ENCODE assay signal across 1 cellular context in the genomic region with DNA sequence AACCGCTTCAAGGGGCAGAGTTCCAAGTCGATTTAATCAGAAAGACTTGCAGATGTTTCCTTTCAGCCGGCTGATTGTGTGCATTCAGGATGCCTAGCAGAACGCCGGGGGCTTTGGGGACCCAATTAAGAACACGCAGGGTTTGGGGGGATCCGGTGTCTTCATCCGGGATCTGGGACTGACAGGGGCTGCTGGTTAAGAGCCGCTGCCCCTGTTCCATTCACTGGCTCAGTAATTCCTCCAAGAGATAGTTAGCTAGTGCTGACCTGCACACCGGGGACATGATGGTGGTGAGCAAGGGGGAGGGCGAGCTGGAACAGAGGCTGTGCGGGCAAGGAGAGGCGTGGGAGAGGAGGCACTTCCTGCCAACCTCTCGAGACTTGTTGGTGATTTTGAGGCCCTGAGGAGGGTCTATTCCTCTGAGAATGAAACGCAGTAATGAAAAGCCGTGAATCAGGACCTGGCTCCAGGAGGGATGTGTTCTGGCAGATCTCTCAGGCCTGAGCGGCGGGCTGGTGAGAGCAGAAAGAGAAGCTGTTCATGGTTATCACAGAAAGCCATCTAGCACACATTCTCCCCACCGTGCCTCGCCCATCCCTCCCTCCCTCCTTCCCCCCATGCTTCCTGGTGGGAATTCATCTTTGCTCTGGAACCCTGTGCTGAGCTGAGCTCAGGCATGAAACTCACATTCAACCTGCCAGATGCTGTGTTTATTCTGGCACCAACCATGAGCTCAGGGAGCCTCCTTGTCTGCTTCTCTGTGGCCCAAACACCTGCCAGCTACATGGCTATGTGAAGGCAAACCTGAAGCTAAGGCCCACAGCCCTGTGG.
TF ChIP-seq lines count a peak whose summit lies in the region.

No MANE protein-coding gene starts in this region.

TF ChIP-seq in HepG2, 621 proteins besides CTCF, POLR2A, EP300 and RAD21 (continued from another document):
- TF ChIP-seq, protein P1, sequence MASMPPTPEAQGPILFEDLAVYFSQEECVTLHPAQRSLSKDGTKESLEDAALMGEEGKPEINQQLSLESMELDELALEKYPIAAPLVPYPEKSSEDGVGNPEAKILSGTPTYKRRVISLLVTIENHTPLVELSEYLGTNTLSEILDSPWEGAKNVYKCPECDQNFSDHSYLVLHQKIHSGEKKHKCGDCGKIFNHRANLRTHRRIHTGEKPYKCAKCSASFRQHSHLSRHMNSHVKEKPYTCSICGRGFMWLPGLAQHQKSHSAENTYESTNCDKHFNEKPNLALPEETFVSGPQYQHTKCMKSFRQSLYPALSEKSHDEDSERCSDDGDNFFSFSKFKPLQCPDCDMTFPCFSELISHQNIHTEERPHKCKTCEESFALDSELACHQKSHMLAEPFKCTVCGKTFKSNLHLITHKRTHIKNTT (CRISPR knock-in tag; IDR thresholded peaks at IDR 0.05): no peak
- TF ChIP-seq, protein P2, sequence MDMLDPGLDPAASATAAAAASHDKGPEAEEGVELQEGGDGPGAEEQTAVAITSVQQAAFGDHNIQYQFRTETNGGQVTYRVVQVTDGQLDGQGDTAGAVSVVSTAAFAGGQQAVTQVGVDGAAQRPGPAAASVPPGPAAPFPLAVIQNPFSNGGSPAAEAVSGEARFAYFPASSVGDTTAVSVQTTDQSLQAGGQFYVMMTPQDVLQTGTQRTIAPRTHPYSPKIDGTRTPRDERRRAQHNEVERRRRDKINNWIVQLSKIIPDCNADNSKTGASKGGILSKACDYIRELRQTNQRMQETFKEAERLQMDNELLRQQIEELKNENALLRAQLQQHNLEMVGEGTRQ (IDR thresholded peaks at IDR 0.05; ENCODE audit: low read depth, low read length): no peak
- TF ChIP-seq, protein P2 (CRISPR knock-in tag; IDR thresholded peaks at IDR 0.05; ENCODE audit: borderline replicate concordance): no peak
- TF ChIP-seq MBNL3 (CRISPR knock-in tag; conservative IDR thresholded peaks at IDR 0.05) (no peak), SOX5 (CRISPR knock-in tag; IDR thresholded peaks at IDR 0.05; ENCODE audit: borderline replicate concordance) (no peak), NCOA2 (CRISPR knock-in tag; IDR thresholded peaks at IDR 0.05) (no peak), ZNF773 (CRISPR knock-in tag; IDR thresholded peaks at IDR 0.05; ENCODE audit: borderline replicate concordance) (no peak), ZNF709 (CRISPR knock-in tag; IDR thresholded peaks at IDR 0.05) (no peak), TBL1XR1 (IDR thresholded peaks at IDR 0.05; ENCODE audit: borderline replicate concordance, low read length, partially characterized antibody) (no peak), ZNF616 (CRISPR knock-in tag; IDR thresholded peaks at IDR 0.05; ENCODE audit: low read depth) (no peak), ZNF225 (CRISPR knock-in tag; IDR thresholded peaks at IDR 0.05) (no peak), KLF9 (CRISPR knock-in tag; IDR thresholded peaks at IDR 0.05; ENCODE audit: low read depth) (no peak), ZFP1 (CRISPR knock-in tag; IDR thresholded peaks at IDR 0.05) (no peak)
- TF ChIP-seq, protein P3, sequence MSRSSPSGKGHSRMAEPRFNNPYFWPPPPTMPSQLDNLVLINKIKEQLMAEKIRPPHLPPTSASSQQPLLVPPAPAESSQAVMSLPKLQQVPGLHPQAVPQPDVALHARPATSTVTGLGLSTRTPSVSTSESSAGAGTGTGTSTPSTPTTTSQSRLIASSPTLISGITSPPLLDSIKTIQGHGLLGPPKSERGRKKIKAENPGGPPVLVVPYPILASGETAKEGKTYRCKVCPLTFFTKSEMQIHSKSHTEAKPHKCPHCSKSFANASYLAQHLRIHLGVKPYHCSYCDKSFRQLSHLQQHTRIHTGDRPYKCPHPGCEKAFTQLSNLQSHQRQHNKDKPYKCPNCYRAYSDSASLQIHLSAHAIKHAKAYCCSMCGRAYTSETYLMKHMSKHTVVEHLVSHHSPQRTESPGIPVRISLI (CRISPR knock-in tag; IDR thresholded peaks at IDR 0.05; ENCODE audit: borderline replicate concordance): no peak
- TF ChIP-seq, protein P4, sequence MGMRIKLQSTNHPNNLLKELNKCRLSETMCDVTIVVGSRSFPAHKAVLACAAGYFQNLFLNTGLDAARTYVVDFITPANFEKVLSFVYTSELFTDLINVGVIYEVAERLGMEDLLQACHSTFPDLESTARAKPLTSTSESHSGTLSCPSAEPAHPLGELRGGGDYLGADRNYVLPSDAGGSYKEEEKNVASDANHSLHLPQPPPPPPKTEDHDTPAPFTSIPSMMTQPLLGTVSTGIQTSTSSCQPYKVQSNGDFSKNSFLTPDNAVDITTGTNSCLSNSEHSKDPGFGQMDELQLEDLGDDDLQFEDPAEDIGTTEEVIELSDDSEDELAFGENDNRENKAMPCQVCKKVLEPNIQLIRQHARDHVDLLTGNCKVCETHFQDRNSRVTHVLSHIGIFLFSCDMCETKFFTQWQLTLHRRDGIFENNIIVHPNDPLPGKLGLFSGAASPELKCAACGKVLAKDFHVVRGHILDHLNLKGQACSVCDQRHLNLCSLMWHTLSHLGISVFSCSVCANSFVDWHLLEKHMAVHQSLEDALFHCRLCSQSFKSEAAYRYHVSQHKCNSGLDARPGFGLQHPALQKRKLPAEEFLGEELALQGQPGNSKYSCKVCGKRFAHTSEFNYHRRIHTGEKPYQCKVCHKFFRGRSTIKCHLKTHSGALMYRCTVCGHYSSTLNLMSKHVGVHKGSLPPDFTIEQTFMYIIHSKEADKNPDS (CRISPR knock-in tag; IDR thresholded peaks at IDR 0.05): no peak
- TF ChIP-seq, protein P5, sequence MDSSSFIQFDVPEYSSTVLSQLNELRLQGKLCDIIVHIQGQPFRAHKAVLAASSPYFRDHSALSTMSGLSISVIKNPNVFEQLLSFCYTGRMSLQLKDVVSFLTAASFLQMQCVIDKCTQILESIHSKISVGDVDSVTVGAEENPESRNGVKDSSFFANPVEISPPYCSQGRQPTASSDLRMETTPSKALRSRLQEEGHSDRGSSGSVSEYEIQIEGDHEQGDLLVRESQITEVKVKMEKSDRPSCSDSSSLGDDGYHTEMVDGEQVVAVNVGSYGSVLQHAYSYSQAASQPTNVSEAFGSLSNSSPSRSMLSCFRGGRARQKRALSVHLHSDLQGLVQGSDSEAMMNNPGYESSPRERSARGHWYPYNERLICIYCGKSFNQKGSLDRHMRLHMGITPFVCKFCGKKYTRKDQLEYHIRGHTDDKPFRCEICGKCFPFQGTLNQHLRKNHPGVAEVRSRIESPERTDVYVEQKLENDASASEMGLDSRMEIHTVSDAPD (CRISPR knock-in tag; IDR thresholded peaks at IDR 0.05): no peak
